ENCODE assay signal across 1 cellular context in the genomic region with DNA sequence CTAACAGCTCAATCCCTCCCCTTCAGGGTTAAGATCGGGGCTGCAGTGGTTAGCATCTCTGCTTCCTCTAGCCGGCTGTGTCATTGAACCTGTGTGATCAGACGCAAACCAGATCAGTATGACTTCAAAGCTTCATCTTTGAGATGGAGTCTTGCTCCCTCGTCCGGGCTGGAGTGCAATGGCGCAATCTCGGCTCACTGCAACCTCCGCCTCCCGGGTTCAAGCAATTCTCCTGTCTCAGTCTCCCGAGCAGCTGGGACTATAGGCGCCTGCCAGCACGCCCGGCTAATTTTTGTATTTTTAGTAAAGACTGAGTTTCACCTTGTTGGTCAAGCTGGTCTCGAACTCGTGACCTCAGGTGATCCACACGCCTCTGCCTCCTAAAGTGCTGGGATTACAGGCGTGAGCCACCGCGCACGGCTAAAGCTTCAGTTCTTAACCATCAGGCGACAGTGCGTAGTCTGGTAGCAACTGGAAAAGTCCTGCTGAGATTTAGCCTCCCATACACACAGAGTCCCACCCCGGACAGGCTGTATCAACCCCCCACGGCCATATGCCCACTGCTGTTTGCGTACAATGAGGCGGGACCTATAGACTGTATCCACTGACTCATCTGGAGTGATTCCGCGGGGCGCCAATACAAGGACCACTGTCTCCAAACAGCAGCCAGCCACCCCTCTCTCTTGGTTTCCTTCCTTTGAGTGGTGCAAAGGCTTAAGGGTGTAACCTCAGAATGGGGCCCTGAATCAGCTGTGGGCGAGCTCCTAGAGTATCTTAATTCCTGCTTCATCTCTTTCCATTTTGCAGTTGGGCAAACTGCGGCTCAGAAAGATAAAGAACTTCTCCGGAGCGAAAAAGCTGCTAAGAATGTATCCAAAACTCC.
A peak's percentile ranks its signal among the peaks of the same experiment; 100 is the strongest.
TF ChIP-seq lines count a peak whose summit lies in the region.

No MANE protein-coding gene starts in this region.

TF ChIP-seq in HepG2, 621 proteins besides CTCF, POLR2A, EP300 and RAD21 (continued from another document):
- TF ChIP-seq TIGD3 (CRISPR knock-in tag; IDR thresholded peaks at IDR 0.05; ENCODE audit: borderline replicate concordance) (no peak), SALL1 (CRISPR knock-in tag; IDR thresholded peaks at IDR 0.05) (no peak; the same call in 1 of the 2 replicates), FOXK2 (IDR thresholded peaks at IDR 0.05) (no peak), ZNF615 (CRISPR knock-in tag; IDR thresholded peaks at IDR 0.05; ENCODE audit: borderline replicate concordance) (no peak), SNAPC4 (CRISPR knock-in tag; IDR thresholded peaks at IDR 0.05) (no peak), HOXD1 (CRISPR knock-in tag; IDR thresholded peaks at IDR 0.05) (0 out of 2 replicates have a peak, but pooled peaks have one; percentile 37), MAZ (IDR thresholded peaks at IDR 0.05; ENCODE audit: borderline replicate concordance, low read depth, low read length) (no peak), MAZ (CRISPR knock-in tag; IDR thresholded peaks at IDR 0.05; ENCODE audit: low read depth) (no peak), EED (CRISPR knock-in tag; IDR thresholded peaks at IDR 0.05) (no peak), ZNF883 (CRISPR knock-in tag; IDR thresholded peaks at IDR 0.05; ENCODE audit: not compliant biosample characterization) (no peak), ZSCAN29 (CRISPR knock-in tag; conservative IDR thresholded peaks at IDR 0.05) (peak; percentile 2; the same call in 1 of the 2 replicates), YY1 (IDR thresholded peaks at IDR 0.05; ENCODE audit: insufficient read depth, insufficient replicate concordance, low read depth, low read length) (no peak), GFI1 (CRISPR knock-in tag; IDR thresholded peaks at IDR 0.05; ENCODE audit: borderline replicate concordance) (peak; percentile 12; the same call in 1 of the 2 replicates)
- TF ChIP-seq, protein P1, sequence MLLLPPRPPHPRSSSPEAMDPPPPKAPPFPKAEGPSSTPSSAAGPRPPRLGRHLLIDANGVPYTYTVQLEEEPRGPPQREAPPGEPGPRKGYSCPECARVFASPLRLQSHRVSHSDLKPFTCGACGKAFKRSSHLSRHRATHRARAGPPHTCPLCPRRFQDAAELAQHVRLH (CRISPR knock-in tag; IDR thresholded peaks at IDR 0.05; ENCODE audit: borderline replicate concordance, low read depth), result 0 out of 2 replicates have a peak, but pooled peaks have one; percentile 6
- TF ChIP-seq, protein P2, sequence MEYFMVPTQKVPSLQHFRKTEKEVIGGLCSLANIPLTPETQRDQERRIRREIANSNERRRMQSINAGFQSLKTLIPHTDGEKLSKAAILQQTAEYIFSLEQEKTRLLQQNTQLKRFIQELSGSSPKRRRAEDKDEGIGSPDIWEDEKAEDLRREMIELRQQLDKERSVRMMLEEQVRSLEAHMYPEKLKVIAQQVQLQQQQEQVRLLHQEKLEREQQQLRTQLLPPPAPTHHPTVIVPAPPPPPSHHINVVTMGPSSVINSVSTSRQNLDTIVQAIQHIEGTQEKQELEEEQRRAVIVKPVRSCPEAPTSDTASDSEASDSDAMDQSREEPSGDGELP (IDR thresholded peaks at IDR 0.05; ENCODE audit: borderline replicate concordance, low read depth), result peak; percentile 44; the same call in 1 of the 2 replicates
- TF ChIP-seq, protein P3, sequence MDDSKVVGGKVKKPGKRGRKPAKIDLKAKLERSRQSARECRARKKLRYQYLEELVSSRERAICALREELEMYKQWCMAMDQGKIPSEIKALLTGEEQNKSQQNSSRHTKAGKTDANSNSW (CRISPR knock-in tag; IDR thresholded peaks at IDR 0.05; ENCODE audit: borderline replicate concordance), result no peak
TF ChIP-seq in HepG2: peak in this region for 53.
